In genomic region chr1:54833146-54833545, GRCh38 we compare ENCODE assay signal across 22 cellular contexts. TPM values are rescaled to one million over a fixed set of nuclear protein-coding genes. Genes with fewer than 3 reads are reported as not detected.
"Had no signal": no experiment of that assay in that cellular context is flagged by ENCODE, and none has a peak within 500 bp of the region (broad histone marks: within the 10 kb centered on the region; RNA-seq: fewer than 3 reads in every experiment).

No MANE protein-coding gene starts in this region.

- H3K4me1 Mint-ChIP-seq: activated naive CD4-positive, alpha-beta T cell treated with anti-CD3 and anti-CD28 coated beads, Interleukin-2, amount 10 ng/mL, durations not matched to agents 7 days and 5 days; activated naive CD8-positive, alpha-beta T cell treated with anti-CD3 and anti-CD28 coated beads for 36 hours had no signal

- H3K27ac Mint-ChIP-seq: activated CD8-positive, alpha-beta T cell treated with anti-CD3 and anti-CD28 coated beads, Interleukin-2, amount 10 ng/mL, durations not matched to agents 7 days and 5 days; activated naive CD4-positive, alpha-beta T cell treated with anti-CD3 and anti-CD28 coated beads, Interleukin-2, amount 10 ng/mL, durations not matched to agents 7 days and 5 days; activated naive CD8-positive, alpha-beta T cell treated with anti-CD3 and anti-CD28 coated beads for 36 hours; activated T-cell treated with anti-CD3 and anti-CD28 coated beads, Interleukin-2, amount 50 U/mL, for 72 hours; activated T-helper 2 cell treated with anti-CD3 and anti-CD28 coated beads, Interferon-gamma antibody, Interleukin-2, Interleukin-4, amounts not matched to agents 10 μg/mL and 5 μg/mL and 100 μg/mL, durations not matched to agents 14 hours and 24 hours and 36 hours; T-helper 2 cell treated with Interferon-gamma antibody and Interleukin-4, amounts not matched to agents 5 μg/mL and 100 μg/mL, for 36 hours had no signal

- ATAC-seq: activated CD4-positive, CD25-positive, alpha-beta regulatory T cell treated with anti-CD3 and anti-CD28 coated beads, Interleukin-2, amount 50 U/mL, for 24 hours; activated CD8-positive, alpha-beta T cell treated with anti-CD3 and anti-CD28 coated beads, Interleukin-2, amount 10 ng/mL, durations not matched to agents 7 days and 5 days; activated T-cell treated with anti-CD3 and anti-CD28 coated beads, Interleukin-2, amount 50 U/mL, for 72 hours had no signal

- H3K4me3 Mint-ChIP-seq: activated CD8-positive, alpha-beta T cell treated with anti-CD3 and anti-CD28 coated beads, Interleukin-2, amount 10 ng/mL, durations not matched to agents 7 days and 5 days; activated naive CD4-positive, alpha-beta T cell treated with anti-CD3 and anti-CD28 coated beads, Interleukin-2, amount 10 ng/mL, durations not matched to agents 7 days and 5 days; activated naive CD8-positive, alpha-beta T cell treated with anti-CD3 and anti-CD28 coated beads for 36 hours; activated T-cell treated with anti-CD3 and anti-CD28 coated beads, Interleukin-2, amount 50 U/mL, for 72 hours; T-helper 2 cell treated with Interferon-gamma antibody and Interleukin-4, amounts not matched to agents 5 μg/mL and 100 μg/mL, for 36 hours had no signal

- DNase-seq: activated CD4-positive, alpha-beta T cell treated with anti-CD3 and anti-CD28 coated beads for 4 hours; activated CD8-positive, alpha-beta T cell treated with anti-CD3 and anti-CD28 coated beads, Interleukin-2, amount 10 ng/mL, durations not matched to agents 7 days and 5 days; activated gamma-delta T cell treated with Interleukin-2 at 50 U/mL for 16 hours; activated naive CD4-positive, alpha-beta T cell treated with anti-CD3 and anti-CD28 coated beads, Interleukin-2, amount 10 ng/mL, durations not matched to agents 7 days and 5 days; activated naive CD8-positive, alpha-beta T cell treated with anti-CD3 and anti-CD28 coated beads for 36 hours; activated T-cell treated with anti-CD3 and anti-CD28 coated beads, Interleukin-2, amount 50 U/mL, for 72 hours; caudate nucleus; MM.1S; NCI-H1105; NCI-H1436; NCI-H1694 treated with DMSO at 0.1 percent for 48 hours; NCI-H2029 treated with DMSO at 0.1 percent for 48 hours; NCI-H345; NCI-H510A; NCI-H526 treated with DMSO at 0.1 percent for 48 hours; NCI-H82 had no signal

- H3K4me3 ChIP-seq: SK-N-MC had no signal

- H3K27ac ChIP-seq: SK-N-MC had no signal

- H3K36me3 Mint-ChIP-seq: activated naive CD4-positive, alpha-beta T cell treated with anti-CD3 and anti-CD28 coated beads, Interleukin-2, amount 10 ng/mL, durations not matched to agents 7 days and 5 days had no signal

RNA-seq across cellular contexts. Expression of gene TTC22, which starts 32.0 kb away (rescaled TPM):
- total RNA-seq: OCI-LY7, RPMI7951 had no signal
